ENCODE assay signal across 10 cellular contexts in genomic region chr5:140239461-140239860, GRCh38.
"Had no signal": no experiment of that assay in that cellular context is flagged by ENCODE, and none has a peak within 500 bp of the region (broad histone marks: within the 10 kb centered on the region; RNA-seq: fewer than 3 reads in every experiment).

No MANE protein-coding gene starts in this region.

- H3K36me3 ChIP-seq: breast epithelium, pancreas had no signal

- H3K4me3 Mint-ChIP-seq: activated CD4-positive, alpha-beta T cell treated with anti-CD3 and anti-CD28 coated beads, Interleukin-2, amount 10 ng/mL, durations not matched to agents 24 days and 14 days; activated naive CD8-positive, alpha-beta T cell treated with anti-CD3 and anti-CD28 coated beads, Interleukin-2, amount 50 U/mL, for 24 hours; activated T-helper 1 cell treated with anti-CD3 and anti-CD28 coated beads, Interleukin-12 subunit alpha, Interleukin-12 subunit beta, Interleukin-2, Interleukin-4 antibody, amounts not matched to agents 30 ng/mL and 10 ng/mL and 1 ng/mL, durations not matched to agents 14 hours and 24 hours and 36 hours; dendritic cell treated with granulocyte-macrophage colony-stimulating factor and Interleukin-4, amounts not matched to agents 40 ng/mL and 50 ng/mL, for 4 days; naive thymus-derived CD4-positive, alpha-beta T cell; stimulated activated naive B cell treated with anti-CD40 and anti-IgM and Interleukin-4, amounts not matched to agents 10 μg/mL and 1 μg/mL and 100 μg/mL, for 72 hours had no signal

- H3K9me3 ChIP-seq: ascending aorta, breast epithelium, pancreas, testis had no signal

- H3K27me3 Mint-ChIP-seq: activated CD4-positive, alpha-beta T cell treated with anti-CD3 and anti-CD28 coated beads, Interleukin-2, amount 10 ng/mL, durations not matched to agents 24 days and 14 days; activated naive CD8-positive, alpha-beta T cell treated with anti-CD3 and anti-CD28 coated beads, Interleukin-2, amount 50 U/mL, for 24 hours; dendritic cell treated with granulocyte-macrophage colony-stimulating factor and Interleukin-4, amounts not matched to agents 40 ng/mL and 50 ng/mL, for 4 days; naive thymus-derived CD4-positive, alpha-beta T cell; stimulated activated naive B cell treated with anti-CD40 and anti-IgM and Interleukin-4, amounts not matched to agents 10 μg/mL and 1 μg/mL and 100 μg/mL, for 72 hours had no signal

- H3K27ac ChIP-seq: ascending aorta, pancreas, testis had no signal

- H3K9me3 Mint-ChIP-seq: activated CD4-positive, alpha-beta T cell treated with anti-CD3 and anti-CD28 coated beads, Interleukin-2, amount 10 ng/mL, durations not matched to agents 24 days and 14 days; activated naive CD8-positive, alpha-beta T cell treated with anti-CD3 and anti-CD28 coated beads, Interleukin-2, amount 50 U/mL, for 24 hours; activated T-helper 1 cell treated with anti-CD3 and anti-CD28 coated beads, Interleukin-12 subunit alpha, Interleukin-12 subunit beta, Interleukin-2, Interleukin-4 antibody, amounts not matched to agents 30 ng/mL and 10 ng/mL and 1 ng/mL, durations not matched to agents 14 hours and 24 hours and 36 hours; dendritic cell treated with granulocyte-macrophage colony-stimulating factor and Interleukin-4, amounts not matched to agents 40 ng/mL and 50 ng/mL, for 4 days; naive thymus-derived CD4-positive, alpha-beta T cell; stimulated activated naive B cell treated with anti-CD40 and anti-IgM and Interleukin-4, amounts not matched to agents 10 μg/mL and 1 μg/mL and 100 μg/mL, for 72 hours had no signal

- H3K27me3 ChIP-seq: ascending aorta, breast epithelium, pancreas, testis had no signal

- H3K27ac Mint-ChIP-seq: activated CD4-positive, alpha-beta T cell treated with anti-CD3 and anti-CD28 coated beads, Interleukin-2, amount 10 ng/mL, durations not matched to agents 24 days and 14 days; activated naive CD8-positive, alpha-beta T cell treated with anti-CD3 and anti-CD28 coated beads, Interleukin-2, amount 50 U/mL, for 24 hours; activated T-helper 1 cell treated with anti-CD3 and anti-CD28 coated beads, Interleukin-12 subunit alpha, Interleukin-12 subunit beta, Interleukin-2, Interleukin-4 antibody, amounts not matched to agents 30 ng/mL and 10 ng/mL and 1 ng/mL, durations not matched to agents 14 hours and 24 hours and 36 hours; dendritic cell treated with granulocyte-macrophage colony-stimulating factor and Interleukin-4, amounts not matched to agents 40 ng/mL and 50 ng/mL, for 4 days; stimulated activated naive B cell treated with anti-CD40 and anti-IgM and Interleukin-4, amounts not matched to agents 10 μg/mL and 1 μg/mL and 100 μg/mL, for 72 hours had no signal

- H3K4me3 ChIP-seq: ascending aorta, breast epithelium, pancreas, testis had no signal

- H3K4me1 Mint-ChIP-seq: activated naive CD8-positive, alpha-beta T cell treated with anti-CD3 and anti-CD28 coated beads, Interleukin-2, amount 50 U/mL, for 24 hours had no signal
